In genomic region chr10:100993986-100994708, GRCh38 we compare ENCODE assay signal across 8 cellular contexts. TPM values are rescaled to one million over a fixed set of nuclear protein-coding genes. Genes with fewer than 3 reads are reported as not detected.
DNase-seq lines count a peak whose midpoint lies in the region; ATAC-seq, FAIRE-seq and TF ChIP-seq lines count a peak whose summit lies in the region.

No MANE protein-coding gene starts in this region.

- peaks cover 29% of the 10 kb centered on the region for H3K4me1 Mint-ChIP-seq in dendritic cell treated with granulocyte-macrophage colony-stimulating factor and Interleukin-4, amounts not matched to agents 40 ng/mL and 50 ng/mL, for 4 days (ENCODE audit: low read depth)

- TF ChIP-seq CTCF in LNCaP clone FGC (IDR thresholded peaks at IDR 0.05; ENCODE audit: control insufficient read depth, extremely low read depth, insufficient read depth) (peak; percentile 34), pancreas (IDR thresholded peaks at IDR 0.05) (peak in 3 of 4 donors; percentile 34 to 44 (median 41))

- peak overlapping the region; percentile 4 for H3K27ac Mint-ChIP-seq in dendritic cell treated with granulocyte-macrophage colony-stimulating factor and Interleukin-4, amounts not matched to agents 40 ng/mL and 50 ng/mL, for 4 days

- H3K4me3 ChIP-seq in LNCaP clone FGC (ENCODE audit: low read depth, low read length) (no peak overlapping the region), pancreas (no peak overlapping the region)

- peaks cover 0 to 3% (median 0%) of the 10 kb centered on the region in 3 donors for H3K36me3 ChIP-seq in pancreas

- ATAC-seq in pancreas, result no peak
- no peak for ATAC-seq in HG03469 (IDR thresholded peaks at IDR 0.05; ENCODE audit: unreplicated experiment)
- no peak for ATAC-seq in GM19351 (IDR thresholded peaks at IDR 0.05; ENCODE audit: unreplicated experiment)

- intact Hi-C loops in dendritic cell treated with granulocyte-macrophage colony-stimulating factor and Interleukin-4, amounts not matched to agents 40 ng/mL and 50 ng/mL, for 4 days (cut with micrococcal nuclease), result no loop called here
- intact Hi-C loops in pancreas (cut with DNase I), result no loop called here

- H3K4me1 ChIP-seq in pancreas, result peaks cover 0 to 12% (median 8%) of the 10 kb centered on the region in 3 donors

- peaks cover 50% of the 10 kb centered on the region for H3K36me3 Mint-ChIP-seq in dendritic cell treated with granulocyte-macrophage colony-stimulating factor and Interleukin-4, amounts not matched to agents 40 ng/mL and 50 ng/mL, for 4 days (ENCODE audit: low read depth)

- no peak for FAIRE-seq in pancreas (lab: Jason Lieb, UNC)

- H3K27ac ChIP-seq in pancreas, result no peak overlapping the region

- WGBS in pancreas, 2 donors, result 48 to 49% methylated on average over 10 of the region's 10 CpGs

- no peaks in the 10 kb centered on the region for H3K27me3 Mint-ChIP-seq in dendritic cell treated with granulocyte-macrophage colony-stimulating factor and Interleukin-4, amounts not matched to agents 40 ng/mL and 50 ng/mL, for 4 days

- no peaks in the 10 kb centered on the region for H3K27me3 ChIP-seq in pancreas

- DNase-seq in DMS53 (lab: John Stamatoyannopoulos, UW), result peak; percentile 50
- no peak for DNase-seq in LNCaP clone FGC (ENCODE audit: low read depth)
- peak in 1 of 6 donors; percentile 33 for DNase-seq in pancreas
- no peak for DNase-seq in GF-D8 (lab: John Stamatoyannopoulos, UW)
- no peak for DNase-seq in activated gamma-delta T cell (lab: John Stamatoyannopoulos, UW)

- no peak overlapping the region for H3K4me3 Mint-ChIP-seq in dendritic cell treated with granulocyte-macrophage colony-stimulating factor and Interleukin-4, amounts not matched to agents 40 ng/mL and 50 ng/mL, for 4 days

- H3K9me3 Mint-ChIP-seq in dendritic cell treated with granulocyte-macrophage colony-stimulating factor and Interleukin-4, amounts not matched to agents 40 ng/mL and 50 ng/mL, for 4 days, result no peaks in the 10 kb centered on the region

- no peaks in the 10 kb centered on the region for H3K9me3 ChIP-seq in pancreas

RNA-seq across cellular contexts. Expression of gene LZTS2, which starts 5.5 kb away (rescaled TPM):
- 10 to 100 TPM; 10.5 to 26.5 (median 14.4) TPM for total RNA-seq in pancreas
- 10 to 100 TPM; 41.1 to 52.2 TPM for polyA plus RNA-seq in pancreas

RNA-seq across cellular contexts. Expression of gene TWNK, which starts 6.8 kb away (rescaled TPM):
- 1 to 10 TPM; 1.7 to 5.4 (median 3.8) TPM for total RNA-seq in pancreas
- 1 to 10 TPM; 3.1 to 3.2 TPM for polyA plus RNA-seq in pancreas

RNA-seq across cellular contexts. Expression of gene MRPL43, which starts 6.8 kb away (rescaled TPM):
- total RNA-seq in pancreas, result 10 to 100 TPM; 31.0 to 49.3 (median 36.2) TPM
- polyA plus RNA-seq in pancreas, result 10 to 100 TPM; 67.7 to 93.5 TPM

RNA-seq across cellular contexts. Expression of gene SEMA4G, which starts 24.8 kb away (rescaled TPM):
- 10 to 100 TPM in 3 of 6 donors, 1 to 10 TPM in 3; 8.7 to 17.2 (median 12.5) TPM for total RNA-seq in pancreas
- 10 to 100 TPM; 33.8 to 36.4 TPM for polyA plus RNA-seq in pancreas

RNA-seq across cellular contexts. Expression of gene PDZD7, which starts 36.8 kb away (rescaled TPM):
- under 1 TPM; 0.18 to 0.49 (median 0.27) TPM for total RNA-seq in pancreas
- under 1 TPM; 0.89 to 0.99 TPM for polyA plus RNA-seq in pancreas
